Comparison of ENCODE assay signal across 8 cellular contexts in genomic region chr10:70052462-70053211, GRCh38. TPM values are rescaled to one million over a fixed set of nuclear protein-coding genes. Genes with fewer than 3 reads are reported as not detected.
A peak's percentile ranks its signal among the peaks of the same experiment; 100 is the strongest.
DNase-seq lines count a peak whose midpoint lies in the region; ATAC-seq, FAIRE-seq and TF ChIP-seq lines count a peak whose summit lies in the region.

Gene MACROH2A2, plus strand, starts transcription at chr10:70052846. Its CDS starts 22,813 bp downstream, at chr10:70075659.

- TF ChIP-seq CTCF in fibroblast of villous mesenchyme (IDR thresholded peaks at IDR 0.05; ENCODE audit: insufficient read depth, low read depth, low read length): peak; percentile 12

- H3K27ac Mint-ChIP-seq in activated T-cell treated with anti-CD3 and anti-CD28 coated beads, Interleukin-2, amount 50 U/mL, for 72 hours: no peak within 1 kb of the TSS
- H3K27ac Mint-ChIP-seq in naive thymus-derived CD4-positive, alpha-beta T cell: no peak within 1 kb of the TSS

- no peaks in the 10 kb centered on the region for H3K9me3 ChIP-seq in naive thymus-derived CD4-positive, alpha-beta T cell (ENCODE audit: control insufficient read depth in 2 of 3, low read length in 3 of 3)

- peak within 1 kb of the TSS; percentile 54 for H3K4me3 ChIP-seq in fibroblast of villous mesenchyme (ENCODE audit: low read depth, low read length)
- peak within 1 kb of the TSS; percentile 26 for H3K4me3 ChIP-seq in naive thymus-derived CD4-positive, alpha-beta T cell (ENCODE audit: low read length)

- CTCF ChIA-PET in naive thymus-derived CD4-positive, alpha-beta T cell (lab: Charles Lee): no interaction called here

- ATAC-seq in activated T-cell treated with anti-CD3 and anti-CD28 coated beads, Interleukin-2, amount 50 U/mL, for 72 hours (replicated peaks in 1 of 2): peak; percentile 61
- ATAC-seq in naive thymus-derived CD4-positive, alpha-beta T cell: no peak
- ATAC-seq in HG02763 (IDR thresholded peaks at IDR 0.05; ENCODE audit: unreplicated experiment): no peak
- no peak for ATAC-seq in HG02970 (IDR thresholded peaks at IDR 0.05; ENCODE audit: low FRiP score, unreplicated experiment)

- POLR2A ChIA-PET in naive thymus-derived CD4-positive, alpha-beta T cell (lab: Charles Lee): no interaction called here

- intact Hi-C loops in naive thymus-derived CD4-positive, alpha-beta T cell (cut with micrococcal nuclease): no loop called here

- peak within 1 kb of the TSS; percentile 84 to 93 for H3K4me3 Mint-ChIP-seq in activated T-cell treated with anti-CD3 and anti-CD28 coated beads, Interleukin-2, amount 50 U/mL, for 72 hours
- H3K4me3 Mint-ChIP-seq in naive thymus-derived CD4-positive, alpha-beta T cell: peak within 1 kb of the TSS; percentile 60 to 87 (median 80)

- DNase-seq in Daoy (ENCODE audit: low read depth) (peak; percentile 78), NCI-H128 (lab: John Stamatoyannopoulos, UW; ENCODE audit: unreplicated experiment) (peak; percentile 25), fibroblast of villous mesenchyme (ENCODE audit: low read depth) (peak; percentile 49), urothelium cell line (ENCODE audit: low spot score) (peak; percentile 92)
- peak; percentile 18 to 30 for DNase-seq in activated T-cell treated with anti-CD3 and anti-CD28 coated beads, Interleukin-2, amount 50 U/mL, for 72 hours
- peak in 1 of 9 donors; percentile 23 for DNase-seq in naive thymus-derived CD4-positive, alpha-beta T cell

- FAIRE-seq in urothelium cell line (lab: Jason Lieb, UNC): peak; percentile 91

- H3K9me3 Mint-ChIP-seq in activated T-cell treated with anti-CD3 and anti-CD28 coated beads, Interleukin-2, amount 50 U/mL, for 72 hours: no peaks in the 10 kb centered on the region
- H3K9me3 Mint-ChIP-seq in naive thymus-derived CD4-positive, alpha-beta T cell: no peaks in the 10 kb centered on the region

- peaks cover 0 to 1% of the 10 kb centered on the region in 2 donors for H3K36me3 Mint-ChIP-seq in activated T-cell treated with anti-CD3 and anti-CD28 coated beads, Interleukin-2, amount 50 U/mL, for 72 hours (ENCODE audit: insufficient read depth in 2 of 2)
- H3K36me3 Mint-ChIP-seq in naive thymus-derived CD4-positive, alpha-beta T cell: no peaks in the 10 kb centered on the region

- peaks cover 0 to 3% of the 10 kb centered on the region in 2 donors for H3K4me1 ChIP-seq in naive thymus-derived CD4-positive, alpha-beta T cell (ENCODE audit: control insufficient read depth in 2 of 2, insufficient read depth in 2 of 2, low read length in 2 of 2)

- H3K36me3 ChIP-seq in naive thymus-derived CD4-positive, alpha-beta T cell (ENCODE audit: control insufficient read depth in 2 of 3, insufficient read depth in 3 of 3, low read length in 3 of 3): no peaks in the 10 kb centered on the region

- H3K27ac ChIP-seq in naive thymus-derived CD4-positive, alpha-beta T cell (ENCODE audit: low read depth, low read length): no peak within 1 kb of the TSS

- peaks cover 0 to 11% of the 10 kb centered on the region in 2 donors for H3K27me3 ChIP-seq in naive thymus-derived CD4-positive, alpha-beta T cell (ENCODE audit: control insufficient read depth in 2 of 2, insufficient read depth in 2 of 2, low read length in 2 of 2)

- H3K4me1 Mint-ChIP-seq in activated T-cell treated with anti-CD3 and anti-CD28 coated beads, Interleukin-2, amount 50 U/mL, for 72 hours (ENCODE audit: low read depth): peaks cover 9% of the 10 kb centered on the region
- H3K4me1 Mint-ChIP-seq in naive thymus-derived CD4-positive, alpha-beta T cell: peaks cover 5 to 18% (median 14%) of the 10 kb centered on the region in 7 donors

- peaks cover 46% of the 10 kb centered on the region for H3K27me3 Mint-ChIP-seq in activated T-cell treated with anti-CD3 and anti-CD28 coated beads, Interleukin-2, amount 50 U/mL, for 72 hours (ENCODE audit: low read depth)
- peaks cover 42 to 70% (median 49%) of the 10 kb centered on the region in 5 donors for H3K27me3 Mint-ChIP-seq in naive thymus-derived CD4-positive, alpha-beta T cell

RNA-seq across cellular contexts. Expression of gene MACROH2A2, which starts in this region (rescaled TPM):
- 33.7 and 39.0 TPM in 2 replicates for total RNA-seq in Daoy (2014; rRNA removed; shearing (Covaris generic))
- 1 to 10 TPM; 6.2 to 8.4 TPM for total RNA-seq in activated T-cell treated with anti-CD3 and anti-CD28 coated beads, Interleukin-2, amount 50 U/mL, for 72 hours
- total RNA-seq in fibroblast of villous mesenchyme: 3.9 TPM in 2 replicates
- total RNA-seq in naive thymus-derived CD4-positive, alpha-beta T cell: 1 to 10 TPM; 3.1 to 6.0 (median 4.2) TPM
- polyA plus RNA-seq in naive thymus-derived CD4-positive, alpha-beta T cell: 1 to 10 TPM; 3.8 to 4.6 TPM

Comparison
In these comparisons a context has a peak if more than half of its experiments do, and no peak if none do; other contexts are left out.
1. ATAC-seq: peak in activated T-cell treated with anti-CD3 and anti-CD28 coated beads, Interleukin-2, amount 50 U/mL, for 72 hours (2 of 2); none in naive thymus-derived CD4-positive, alpha-beta T cell (single experiment), HG02763 (single experiment) and HG02970 (single experiment).